Comparison of ENCODE assay signal across 8 cellular contexts in the genomic region with DNA sequence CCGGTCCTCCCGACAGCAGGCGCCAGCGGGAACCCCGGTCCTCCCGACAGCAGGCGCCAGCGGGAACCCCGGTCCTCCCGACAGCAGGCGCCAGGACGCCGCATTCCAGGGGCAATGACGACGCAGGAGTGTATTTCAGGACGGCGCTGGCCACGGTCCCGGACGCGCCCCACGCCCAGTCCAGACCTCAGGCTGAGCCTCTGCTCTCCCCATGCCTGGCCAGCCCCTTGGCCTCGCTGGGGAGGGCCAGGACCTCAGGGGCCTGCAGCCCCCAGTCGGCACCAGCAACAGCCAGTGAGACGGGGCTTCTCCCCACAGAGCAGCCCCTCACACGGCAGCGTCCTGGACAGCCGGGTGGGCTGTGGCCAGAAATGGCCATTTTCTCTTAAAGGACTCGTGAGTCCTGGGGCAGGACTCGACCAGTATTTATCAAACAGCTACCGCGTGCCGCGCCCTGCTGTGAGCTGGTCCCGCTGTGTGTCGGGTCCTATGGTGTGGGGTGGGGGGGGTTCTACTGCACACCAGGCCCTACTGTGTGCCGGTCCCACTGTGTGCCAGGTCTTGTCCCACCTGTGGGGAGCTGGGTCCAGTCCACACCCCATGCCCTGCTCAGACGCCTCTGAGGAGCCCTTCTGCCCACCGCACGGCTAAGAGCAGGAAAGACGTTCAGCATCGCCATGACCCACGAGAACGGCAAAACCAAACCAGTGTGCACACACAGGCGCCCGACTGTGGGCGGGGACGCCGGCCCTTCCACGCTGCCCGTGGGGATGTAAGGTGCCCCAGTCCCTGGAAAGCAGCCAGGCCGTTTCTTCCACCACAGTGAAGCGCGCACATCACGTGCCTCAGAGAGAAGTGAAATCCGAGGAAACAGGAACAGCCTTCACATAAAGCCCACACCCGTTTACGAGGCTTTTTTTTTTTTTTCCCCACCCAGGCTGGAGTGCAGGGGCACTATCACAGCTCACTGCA. TPM values are rescaled to one million over a fixed set of nuclear protein-coding genes. Genes with fewer than 3 reads are reported as not detected.
DNase-seq lines count a peak whose midpoint lies in the region; ATAC-seq and TF ChIP-seq lines count a peak whose summit lies in the region.

No MANE protein-coding gene starts in this region.

- POLR2A ChIA-PET in activated CD8-positive, alpha-beta T cell treated with anti-CD3 and anti-CD28 coated beads for 36 hours (lab: Charles Lee) = interaction anchor here (0.6 to 1.8 kb wide), 5 partner anchors 13 to 65 kb away, joined by 3 to 8 read pairs (median 4); a partner anchor contains a TSS

- H3K27me3 ChIP-seq in heart right ventricle (peaks cover 0 to 10% (median 2%) of the 10 kb centered on the region in 7 donors), gastrocnemius medialis (peaks cover 4 to 12% (median 4%) of the 10 kb centered on the region in 3 donors)

- CTCF ChIA-PET in activated CD8-positive, alpha-beta T cell treated with anti-CD3 and anti-CD28 coated beads for 36 hours (lab: Charles Lee) = interaction anchor here (0.6 to 2.8 kb wide), 12 partner anchors 10 to 135 kb away, joined by 3 to 11 read pairs (median 6); no protein-coding TSS in a partner anchor
- CTCF ChIA-PET in Calu3 (lab: Charles Lee) = interaction anchor here (0.7 to 1.4 kb wide), 4 partner anchors 8 to 158 kb away, joined by 3 to 11 read pairs (median 4); no protein-coding TSS in a partner anchor

- H3K27me3 Mint-ChIP-seq in activated CD8-positive, alpha-beta T cell treated with anti-CD3 and anti-CD28 coated beads for 36 hours = no peaks in the 10 kb centered on the region
- no peaks in the 10 kb centered on the region for H3K27me3 Mint-ChIP-seq in activated T-helper 2 cell treated with anti-CD3 and anti-CD28 coated beads, Interferon-gamma antibody, Interleukin-2, Interleukin-4, amounts not matched to agents 10 μg/mL and 5 μg/mL and 100 μg/mL, durations not matched to agents 14 hours and 24 hours and 36 hours (ENCODE audit: low read depth)
- H3K27me3 Mint-ChIP-seq in Calu3 (ENCODE audit: unreplicated experiment) = peaks cover 20% of the 10 kb centered on the region

- WGBS in heart right ventricle, 2 donors = 35 to 45% methylated on average over 54 to 56 of the region's 58 CpGs

- in situ Hi-C loops in gastrocnemius medialis (cut with MboI; ENCODE audit: low sequenced_read_pairs in 4 of 4) = no loop called here

- H3K4me1 Mint-ChIP-seq in activated CD8-positive, alpha-beta T cell treated with anti-CD3 and anti-CD28 coated beads for 36 hours (ENCODE audit: low read depth) = peaks cover 14% of the 10 kb centered on the region
- peaks cover 5% of the 10 kb centered on the region for H3K4me1 Mint-ChIP-seq in activated T-helper 2 cell treated with anti-CD3 and anti-CD28 coated beads, Interferon-gamma antibody, Interleukin-2, Interleukin-4, amounts not matched to agents 10 μg/mL and 5 μg/mL and 100 μg/mL, durations not matched to agents 14 hours and 24 hours and 36 hours (ENCODE audit: low read depth)
- H3K4me1 Mint-ChIP-seq in Calu3 (ENCODE audit: low read depth, unreplicated experiment) = peaks cover 32% of the 10 kb centered on the region

- peak overlapping the region; percentile 41 for H3K4me3 Mint-ChIP-seq in activated CD8-positive, alpha-beta T cell treated with anti-CD3 and anti-CD28 coated beads for 36 hours
- no peak overlapping the region for H3K4me3 Mint-ChIP-seq in activated T-helper 2 cell treated with anti-CD3 and anti-CD28 coated beads, Interferon-gamma antibody, Interleukin-2, Interleukin-4, amounts not matched to agents 10 μg/mL and 5 μg/mL and 100 μg/mL, durations not matched to agents 14 hours and 24 hours and 36 hours (ENCODE audit: low read depth)
- H3K4me3 Mint-ChIP-seq in Calu3 (ENCODE audit: low read depth, unreplicated experiment) = no peak overlapping the region

- no peak overlapping the region for H3K27ac Mint-ChIP-seq in activated CD8-positive, alpha-beta T cell treated with anti-CD3 and anti-CD28 coated beads for 36 hours
- no peak overlapping the region for H3K27ac Mint-ChIP-seq in activated T-helper 2 cell treated with anti-CD3 and anti-CD28 coated beads, Interferon-gamma antibody, Interleukin-2, Interleukin-4, amounts not matched to agents 10 μg/mL and 5 μg/mL and 100 μg/mL, durations not matched to agents 14 hours and 24 hours and 36 hours
- H3K27ac Mint-ChIP-seq in Calu3 (ENCODE audit: unreplicated experiment) = no peak overlapping the region

- no peak for TF ChIP-seq POLR2A in gastrocnemius medialis (IDR thresholded peaks at IDR 0.05)

- intact Hi-C loops in activated CD8-positive, alpha-beta T cell treated with anti-CD3 and anti-CD28 coated beads for 36 hours (cut with micrococcal nuclease) = loop anchor here (5.0 kb wide), 3 partner anchors 38 to 63 kb away; no protein-coding TSS in a partner anchor
- intact Hi-C loops in heart right ventricle (cut with DNase I) = loop anchor here in 2 of 10 donors (2.0 to 5.0 kb wide), 2 partner anchors 43 to 45 kb away; a partner anchor contains a TSS
- intact Hi-C loops in gastrocnemius medialis (cut with DNase I; ENCODE audit: low total_unique reads) = no loop called here
- intact Hi-C loops in activated T-helper 2 cell treated with anti-CD3 and anti-CD28 coated beads, Interferon-gamma antibody, Interleukin-2, Interleukin-4, amounts not matched to agents 10 μg/mL and 5 μg/mL and 100 μg/mL, durations not matched to agents 14 hours and 24 hours and 36 hours (cut with micrococcal nuclease) = loop anchor here (10.0 kb wide), 1 partner anchor 135 kb away; a partner anchor contains a TSS
- intact Hi-C loops in Calu3 (cut with micrococcal nuclease; ENCODE audit: unreplicated experiment) = loop anchor here (5.0 kb wide), 1 partner anchor 38 kb away; no protein-coding TSS in a partner anchor

- no peaks in the 10 kb centered on the region for H3K36me3 ChIP-seq in heart right ventricle
- no peaks in the 10 kb centered on the region for H3K36me3 ChIP-seq in gastrocnemius medialis

- no peak for ATAC-seq in activated CD8-positive, alpha-beta T cell treated with anti-CD3 and anti-CD28 coated beads for 36 hours
- ATAC-seq in heart right ventricle (peak; percentile 20 to 87 (median 70)), gastrocnemius medialis (peak in 1 of 2 donors; percentile 30), GM18867 (IDR thresholded peaks at IDR 0.05; ENCODE audit: unreplicated experiment) (no peak)

- H3K27ac ChIP-seq in heart right ventricle (peak overlapping the region in 3 of 10 donors; percentile 40 to 74 (median 44)), gastrocnemius medialis (no peak overlapping the region)

- TF ChIP-seq CTCF in activated CD8-positive, alpha-beta T cell treated with anti-CD3 and anti-CD28 coated beads for 36 hours (IDR thresholded peaks at IDR 0.05) = no peak
- TF ChIP-seq CTCF in heart right ventricle (IDR thresholded peaks at IDR 0.05) (no peak), gastrocnemius medialis (IDR thresholded peaks at IDR 0.05 in 4 of 5, conservative IDR thresholded peaks at IDR 0.05 in 1 of 5) (no peak), Calu3 (IDR thresholded peaks at IDR 0.05; ENCODE audit: unreplicated experiment) (no peak)

- peak; percentile 31 for DNase-seq in stimulated activated CD4-positive, alpha-beta T cell treated with anti-CD3 and anti-CD28 coated beads, Interleukin-15, amount 100 ng/mL, for 24 hours
- no peak for DNase-seq in stimulated activated CD4-positive, alpha-beta T cell treated with anti-CD3 and anti-CD28 coated beads, Interleukin-12 subunit alpha, Interleukin-12 subunit beta, amount 100 ng/mL, for 4 hours
- no peak for DNase-seq in activated CD8-positive, alpha-beta T cell treated with anti-CD3 and anti-CD28 coated beads for 36 hours
- DNase-seq in heart right ventricle (peak; percentile 62 to 68), gastrocnemius medialis (peak; percentile 45 to 61), Calu3 (no peak)
- DNase-seq in activated T-helper 2 cell treated with anti-CD3 and anti-CD28 coated beads, Interferon-gamma antibody, Interleukin-2, Interleukin-4, amounts not matched to agents 10 μg/mL and 5 μg/mL and 100 μg/mL, durations not matched to agents 14 hours and 24 hours and 36 hours (ENCODE audit: low spot score) = no peak

- no peaks in the 10 kb centered on the region for H3K9me3 Mint-ChIP-seq in activated CD8-positive, alpha-beta T cell treated with anti-CD3 and anti-CD28 coated beads for 36 hours
- no peaks in the 10 kb centered on the region for H3K9me3 Mint-ChIP-seq in activated T-helper 2 cell treated with anti-CD3 and anti-CD28 coated beads, Interferon-gamma antibody, Interleukin-2, Interleukin-4, amounts not matched to agents 10 μg/mL and 5 μg/mL and 100 μg/mL, durations not matched to agents 14 hours and 24 hours and 36 hours
- H3K9me3 Mint-ChIP-seq in Calu3 (ENCODE audit: low read depth, unreplicated experiment) = no peaks in the 10 kb centered on the region

- BruUV-seq in Calu3 (replicated peaks; lab: Mats Ljungman, UMichigan) = no TSS peak

- H3K4me3 ChIP-seq in heart right ventricle (peak overlapping the region in 9 of 10 donors; percentile 14 to 48 (median 37)), gastrocnemius medialis (peak overlapping the region in 2 of 4 donors; percentile 26 to 34)

- peaks cover 6% of the 10 kb centered on the region for H3K36me3 Mint-ChIP-seq in activated CD8-positive, alpha-beta T cell treated with anti-CD3 and anti-CD28 coated beads for 36 hours (ENCODE audit: low read depth)
- peaks cover 3% of the 10 kb centered on the region for H3K36me3 Mint-ChIP-seq in activated T-helper 2 cell treated with anti-CD3 and anti-CD28 coated beads, Interferon-gamma antibody, Interleukin-2, Interleukin-4, amounts not matched to agents 10 μg/mL and 5 μg/mL and 100 μg/mL, durations not matched to agents 14 hours and 24 hours and 36 hours (ENCODE audit: low read depth)
- peaks cover 63% of the 10 kb centered on the region for H3K36me3 Mint-ChIP-seq in Calu3 (ENCODE audit: insufficient read depth, unreplicated experiment)

- H3K4me1 ChIP-seq in heart right ventricle (peaks cover 0 to 36% (median 5%) of the 10 kb centered on the region in 9 donors), gastrocnemius medialis (no peaks in the 10 kb centered on the region)

- H3K9me3 ChIP-seq in heart right ventricle (no peaks in the 10 kb centered on the region), gastrocnemius medialis (no peaks in the 10 kb centered on the region)

RNA-seq across cellular contexts. Expression of a gene that starts 33.3 kb away (rescaled TPM):
- total RNA-seq in activated CD8-positive, alpha-beta T cell treated with anti-CD3 and anti-CD28 coated beads for 36 hours = 10 to 100 TPM; 20.6 to 31.9 TPM
- total RNA-seq in heart right ventricle (10 to 100 TPM; 14.7 to 25.0 (median 20.4) TPM), gastrocnemius medialis (10 to 100 TPM; 24.6 to 40.8 (median 30.0) TPM), Calu3 (2022) (145 and 167 TPM in 2 replicates)
- 10 to 100 TPM; 32.8 to 38.6 TPM for polyA plus RNA-seq in heart right ventricle
- 32.2 and 35.9 TPM in 2 replicates for total RNA-seq in activated T-helper 2 cell treated with anti-CD3 and anti-CD28 coated beads, Interferon-gamma antibody, Interleukin-2, Interleukin-4, amounts not matched to agents 10 μg/mL and 5 μg/mL and 100 μg/mL, durations not matched to agents 14 hours and 24 hours and 36 hours

RNA-seq across cellular contexts. Expression of a gene that starts 44.8 kb away (rescaled TPM):
- total RNA-seq in activated CD8-positive, alpha-beta T cell treated with anti-CD3 and anti-CD28 coated beads for 36 hours = 10 to 100 TPM; 34.6 to 40.9 TPM
- total RNA-seq in heart right ventricle (10 to 100 TPM in 5 of 10 donors, 1 to 10 TPM in 5; 5.2 to 14.9 (median 9.7) TPM), gastrocnemius medialis (1 to 10 TPM in 2 of 4 donors, under 1 TPM in 2; 0.71 to 5.0 (median 1.1) TPM), Calu3 (2022) (173 and 220 TPM in 2 replicates)
- 10 to 100 TPM in 1 of 2 donors, 1 to 10 TPM in 1; 2.3 to 13.5 TPM for polyA plus RNA-seq in heart right ventricle
- 62.8 and 65.2 TPM in 2 replicates for total RNA-seq in activated T-helper 2 cell treated with anti-CD3 and anti-CD28 coated beads, Interferon-gamma antibody, Interleukin-2, Interleukin-4, amounts not matched to agents 10 μg/mL and 5 μg/mL and 100 μg/mL, durations not matched to agents 14 hours and 24 hours and 36 hours

Comparison
In these comparisons a context has a peak if more than half of its experiments do, and no peak if none do; other contexts are left out.
1. DNase-seq: peak in stimulated activated CD4-positive, alpha-beta T cell treated with anti-CD3 and anti-CD28 coated beads, Interleukin-15, amount 100 ng/mL, for 24 hours (single experiment), heart right ventricle (2 of 2) and gastrocnemius medialis (2 of 2); none in stimulated activated CD4-positive, alpha-beta T cell treated with anti-CD3 and anti-CD28 coated beads, Interleukin-12 subunit alpha, Interleukin-12 subunit beta, amount 100 ng/mL, for 4 hours (single experiment), activated CD8-positive, alpha-beta T cell treated with anti-CD3 and anti-CD28 coated beads for 36 hours (single experiment), activated T-helper 2 cell treated with anti-CD3 and anti-CD28 coated beads, Interferon-gamma antibody, Interleukin-2, Interleukin-4, amounts not matched to agents 10 μg/mL and 5 μg/mL and 100 μg/mL, durations not matched to agents 14 hours and 24 hours and 36 hours (single experiment) and Calu3 (single experiment).
2. ATAC-seq: peak in heart right ventricle (8 of 8); none in activated CD8-positive, alpha-beta T cell treated with anti-CD3 and anti-CD28 coated beads for 36 hours (single experiment) and GM18867 (single experiment).